Comparison of ENCODE assay signal across 9 cellular contexts in the genomic region with DNA sequence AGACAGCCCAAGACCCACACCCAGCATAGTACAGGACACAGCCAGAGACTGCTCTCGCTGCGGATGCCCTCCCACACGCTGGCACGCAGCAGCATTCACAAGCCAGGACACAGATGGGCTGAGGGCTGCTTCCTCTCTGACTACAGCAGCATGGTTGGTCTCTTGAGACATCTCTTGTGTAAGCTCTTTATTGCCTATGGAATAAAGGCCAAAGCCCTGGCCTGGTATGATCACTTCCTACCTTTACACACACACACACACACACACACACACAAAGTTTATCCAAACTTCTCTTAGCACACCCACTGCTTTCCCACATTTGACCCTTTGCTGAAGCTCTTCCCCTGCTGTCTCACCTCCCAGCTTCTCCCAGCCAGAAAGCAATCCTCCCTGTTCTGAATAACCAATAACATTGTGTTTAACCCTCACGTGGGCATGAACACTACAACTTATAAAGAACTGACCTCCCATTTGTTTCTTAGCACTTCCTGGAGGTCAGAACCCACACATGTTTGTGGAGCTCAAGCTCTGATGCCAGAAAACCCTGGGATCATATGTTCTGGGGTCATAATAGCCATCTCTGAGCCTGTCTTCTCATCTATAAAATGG. TPM values are rescaled to one million over a fixed set of nuclear protein-coding genes. Genes with fewer than 3 reads are reported as not detected.
DNase-seq lines count a peak whose midpoint lies in the region; ATAC-seq, FAIRE-seq and TF ChIP-seq lines count a peak whose summit lies in the region.
"Had no signal": no experiment of that assay in that cellular context is flagged by ENCODE, and none has a peak within 500 bp of the region (broad histone marks: within the 10 kb centered on the region; RNA-seq: fewer than 3 reads in every experiment).

No MANE protein-coding gene starts in this region.

- intact Hi-C loops in activated T-helper 2 cell treated with anti-CD3 and anti-CD28 coated beads, Interferon-gamma antibody, Interleukin-2, Interleukin-4, amounts not matched to agents 10 μg/mL and 5 μg/mL and 100 μg/mL, durations not matched to agents 14 hours and 24 hours and 36 hours (cut with micrococcal nuclease): loop anchor here (2.0 kb wide), 1 partner anchor 21 kb away; no protein-coding TSS in a partner anchor
- intact Hi-C loops in heart left ventricle (cut with DNase I) (loop anchor here in 4 of 10 donors (1.0 to 5.0 kb wide), 4 partner anchors 7 to 153 kb away; partner anchors contain the start of genes KDM1A (in 1 of the 4) and TEX46 (in 1 of the 4)), sigmoid colon (cut with DNase I) (loop anchor here (10.0 kb wide), 1 partner anchor 235 kb away; no protein-coding TSS in a partner anchor)

- H3K4me1 ChIP-seq in DOHH2 (ENCODE audit: control insufficient read depth, low read length) (peaks cover 32% of the 10 kb centered on the region), heart left ventricle (peaks cover 0 to 46% (median 35%) of the 10 kb centered on the region in 12 donors), sigmoid colon (peaks cover 0 to 49% (median 35%) of the 10 kb centered on the region in 4 donors)

- TF ChIP-seq POLR2A in heart left ventricle (IDR thresholded peaks at IDR 0.05) (peak in 1 of 2 donors; percentile 10), sigmoid colon (IDR thresholded peaks at IDR 0.05) (no peak)

- H3K27ac ChIP-seq in DOHH2 (ENCODE audit: low read depth, low read length) (peak overlapping the region; percentile 10), heart left ventricle (peak overlapping the region in 11 of 12 donors; percentile 69 to 98 (median 95)), sigmoid colon (peak overlapping the region; percentile 91 to 99 (median 98))

- peaks cover 34% of the 10 kb centered on the region for H3K79me2 ChIP-seq in DOHH2 (ENCODE audit: control insufficient read depth, low read length)

- H3K27me3 ChIP-seq in DOHH2 (ENCODE audit: control insufficient read depth, low read length): no peaks in the 10 kb centered on the region; the same call in 1 of the 2 replicates
- no peaks in the 10 kb centered on the region for H3K27me3 ChIP-seq in heart left ventricle
- no peaks in the 10 kb centered on the region for H3K27me3 ChIP-seq in sigmoid colon
- H3K27me3 ChIP-seq: pancreas had no signal

- H3K36me3 ChIP-seq in DOHH2 (ENCODE audit: control insufficient read depth, low read length) (no peaks in the 10 kb centered on the region), heart left ventricle (no peaks in the 10 kb centered on the region), sigmoid colon (no peaks in the 10 kb centered on the region)
- H3K36me3 ChIP-seq: pancreas had no signal

- FAIRE-seq in HTR-8/SVneo (lab: Jason Lieb, UNC): no peak
- FAIRE-seq: pancreas had no signal

- peaks cover 6% of the 10 kb centered on the region; the same call in 1 of the 2 replicates for H3F3A ChIP-seq in DOHH2 (ENCODE audit: control insufficient read depth, insufficient read depth)

- peak overlapping the region; percentile 58 for H3K27ac Mint-ChIP-seq in activated T-helper 2 cell treated with anti-CD3 and anti-CD28 coated beads, Interferon-gamma antibody, Interleukin-2, Interleukin-4, amounts not matched to agents 10 μg/mL and 5 μg/mL and 100 μg/mL, durations not matched to agents 14 hours and 24 hours and 36 hours

- H3K27me3 Mint-ChIP-seq in activated T-helper 2 cell treated with anti-CD3 and anti-CD28 coated beads, Interferon-gamma antibody, Interleukin-2, Interleukin-4, amounts not matched to agents 10 μg/mL and 5 μg/mL and 100 μg/mL, durations not matched to agents 14 hours and 24 hours and 36 hours (ENCODE audit: low read depth): peaks cover 2% of the 10 kb centered on the region

- H3K4me3 Mint-ChIP-seq in activated T-helper 2 cell treated with anti-CD3 and anti-CD28 coated beads, Interferon-gamma antibody, Interleukin-2, Interleukin-4, amounts not matched to agents 10 μg/mL and 5 μg/mL and 100 μg/mL, durations not matched to agents 14 hours and 24 hours and 36 hours (ENCODE audit: low read depth): peak overlapping the region; percentile 98

- H3K36me3 Mint-ChIP-seq in activated T-helper 2 cell treated with anti-CD3 and anti-CD28 coated beads, Interferon-gamma antibody, Interleukin-2, Interleukin-4, amounts not matched to agents 10 μg/mL and 5 μg/mL and 100 μg/mL, durations not matched to agents 14 hours and 24 hours and 36 hours (ENCODE audit: low read depth): peaks cover 2% of the 10 kb centered on the region

- no peak for TF ChIP-seq EP300 in sigmoid colon (IDR thresholded peaks at IDR 0.05)

- peaks cover 4% of the 10 kb centered on the region for H3K9me3 Mint-ChIP-seq in activated T-helper 2 cell treated with anti-CD3 and anti-CD28 coated beads, Interferon-gamma antibody, Interleukin-2, Interleukin-4, amounts not matched to agents 10 μg/mL and 5 μg/mL and 100 μg/mL, durations not matched to agents 14 hours and 24 hours and 36 hours

- TF ChIP-seq CTCF in DOHH2 (IDR thresholded peaks at IDR 0.05; ENCODE audit: low read depth, low read length, poor library complexity, severe bottlenecking) (no peak), heart left ventricle (IDR thresholded peaks at IDR 0.05) (no peak), sigmoid colon (IDR thresholded peaks at IDR 0.05) (no peak)

- ATAC-seq in heart left ventricle (peak; percentile 34 to 82 (median 80)), GM21360 (IDR thresholded peaks at IDR 0.05; ENCODE audit: unreplicated experiment) (no peak)

- 0 out of 2 replicates have a peak, but pooled peaks cover 11% of the 10 kb centered on the region for H4K20me1 ChIP-seq in DOHH2 (ENCODE audit: control insufficient read depth, insufficient read depth, low read depth, low read length)

- DNase-seq in LHCN-M2 (ENCODE audit: low read depth): peak; percentile 86
- DNase-seq in activated T-helper 2 cell treated with anti-CD3 and anti-CD28 coated beads, Interferon-gamma antibody, Interleukin-2, Interleukin-4, amounts not matched to agents 10 μg/mL and 5 μg/mL and 100 μg/mL, durations not matched to agents 14 hours and 24 hours and 36 hours (ENCODE audit: low spot score): no peak
- DNase-seq in heart left ventricle: peak; percentile 65 to 86 (median 71)
- DNase-seq in sigmoid colon: peak; percentile 88
- DNase-seq in NCI-H2029 (lab: John Stamatoyannopoulos, UW): no peak
- DNase-seq in HTR-8/SVneo (ENCODE audit: insufficient read length, low spot score): no peak

- WGBS in heart left ventricle, 4 donors: 28 to 47% (median 40%) methylated on average over 5 of the region's 5 CpGs
- 35 to 53% methylated on average over 5 of the region's 5 CpGs for WGBS in sigmoid colon, 2 donors

- H3K9me2 ChIP-seq in DOHH2 (replicated peaks; ENCODE audit: control insufficient read depth, low read length): no peaks in the 10 kb centered on the region

- H3K4me3 ChIP-seq in DOHH2 (ENCODE audit: low read length): peak overlapping the region; percentile 78
- peak overlapping the region in 6 of 12 donors; percentile 81 to 98 (median 86) for H3K4me3 ChIP-seq in heart left ventricle
- peak overlapping the region in 1 of 4 donors; percentile 91 for H3K4me3 ChIP-seq in sigmoid colon

- peak overlapping the region; percentile 54 for H3K4me2 ChIP-seq in DOHH2 (ENCODE audit: low read length)

- peaks cover 26% of the 10 kb centered on the region for H3K4me1 Mint-ChIP-seq in activated T-helper 2 cell treated with anti-CD3 and anti-CD28 coated beads, Interferon-gamma antibody, Interleukin-2, Interleukin-4, amounts not matched to agents 10 μg/mL and 5 μg/mL and 100 μg/mL, durations not matched to agents 14 hours and 24 hours and 36 hours (ENCODE audit: low read depth)

- H3K9me3 ChIP-seq in DOHH2 (ENCODE audit: control insufficient read depth, insufficient read depth, low read length) (no peaks in the 10 kb centered on the region), heart left ventricle (no peaks in the 10 kb centered on the region), sigmoid colon (no peaks in the 10 kb centered on the region)
- H3K9me3 ChIP-seq: pancreas had no signal

RNA-seq across cellular contexts. Expression of gene LUZP1, which starts 1.2 kb away (rescaled TPM):
- 20.1 and 21.9 TPM in 2 replicates for total RNA-seq in LHCN-M2 (2014; rRNA removed)
- 16.1 TPM for polyA plus RNA-seq in LHCN-M2 (2012)
- total RNA-seq in activated T-helper 2 cell treated with anti-CD3 and anti-CD28 coated beads, Interferon-gamma antibody, Interleukin-2, Interleukin-4, amounts not matched to agents 10 μg/mL and 5 μg/mL and 100 μg/mL, durations not matched to agents 14 hours and 24 hours and 36 hours: 19.7 and 21.6 TPM in 2 replicates
- total RNA-seq in heart left ventricle: 10 to 100 TPM; 24.7 to 42.3 (median 32.6) TPM
- 10 to 100 TPM in 1 of 2 donors, 1 to 10 TPM in 1; 6.1 to 28.1 TPM for polyA plus RNA-seq in heart left ventricle
- total RNA-seq in sigmoid colon: 10 to 100 TPM; 13.3 to 20.9 (median 17.9) TPM
- polyA plus RNA-seq in sigmoid colon: 10 to 100 TPM in 2 of 3 donors, 1 to 10 TPM in 1; 6.0 to 14.0 (median 12.7) TPM

RNA-seq across cellular contexts. Expression of gene HTR1D, which starts 47.5 kb away (rescaled TPM):
- total RNA-seq in LHCN-M2 (2014; rRNA removed): not detected in 2 replicates
- polyA plus RNA-seq in LHCN-M2 (2012): 0.38 TPM
- not detected in 2 replicates for total RNA-seq in activated T-helper 2 cell treated with anti-CD3 and anti-CD28 coated beads, Interferon-gamma antibody, Interleukin-2, Interleukin-4, amounts not matched to agents 10 μg/mL and 5 μg/mL and 100 μg/mL, durations not matched to agents 14 hours and 24 hours and 36 hours
- total RNA-seq in heart left ventricle: under 1 TPM in 2 of 9 donors, not detected in 7; 0.10 to 0.16 TPM
- under 1 TPM; 0.01 to 0.04 TPM for polyA plus RNA-seq in heart left ventricle
- total RNA-seq in sigmoid colon: not detected
- polyA plus RNA-seq in sigmoid colon: under 1 TPM in 2 of 3 donors, not detected in 1; 0.13 to 0.46 TPM

Comparison
In these comparisons a context has a peak if more than half of its experiments do, and no peak if none do; other contexts are left out.
1. H3K27ac ChIP-seq: peak in every context shown above with its lines; median percentile 98 in sigmoid colon; 95 in heart left ventricle; 10 in DOHH2.
2. DNase-seq: peak in LHCN-M2 (single experiment), heart left ventricle (5 of 5) and sigmoid colon (single experiment); none in activated T-helper 2 cell treated with anti-CD3 and anti-CD28 coated beads, Interferon-gamma antibody, Interleukin-2, Interleukin-4, amounts not matched to agents 10 μg/mL and 5 μg/mL and 100 μg/mL, durations not matched to agents 14 hours and 24 hours and 36 hours (single experiment), NCI-H2029 (single experiment) and HTR-8/SVneo (single experiment).